Comparison of ENCODE assay signal across 1 cellular context in genomic region chr11:6925636-6926207, GRCh38.
TF ChIP-seq lines count a peak whose summit lies in the region.

No MANE protein-coding gene starts in this region.

TF ChIP-seq in HEK293, 187 proteins besides CTCF, POLR2A, EP300 and RAD21 (continued from another document):
- TF ChIP-seq MEIS1 (CRISPR knock-in tag; IDR thresholded peaks at IDR 0.05; ENCODE audit: borderline replicate concordance), result no peak
- no peak for TF ChIP-seq ZNF24 (tag by site-specific recombination; IDR thresholded peaks at IDR 0.05)
- peak; percentile 5; the same call in 1 of the 2 replicates for TF ChIP-seq ZBTB20 (tag by site-specific recombination; IDR thresholded peaks at IDR 0.05)
- TF ChIP-seq ZNF777 (tag by site-specific recombination; IDR thresholded peaks at IDR 0.05; ENCODE audit: borderline replicate concordance), result no peak
- peak; percentile 21; the same call in 1 of the 2 replicates for TF ChIP-seq ZBTB10 (tag by site-specific recombination; IDR thresholded peaks at IDR 0.05)
